Comparison of ENCODE assay signal across 11 cellular contexts in the genomic region with DNA sequence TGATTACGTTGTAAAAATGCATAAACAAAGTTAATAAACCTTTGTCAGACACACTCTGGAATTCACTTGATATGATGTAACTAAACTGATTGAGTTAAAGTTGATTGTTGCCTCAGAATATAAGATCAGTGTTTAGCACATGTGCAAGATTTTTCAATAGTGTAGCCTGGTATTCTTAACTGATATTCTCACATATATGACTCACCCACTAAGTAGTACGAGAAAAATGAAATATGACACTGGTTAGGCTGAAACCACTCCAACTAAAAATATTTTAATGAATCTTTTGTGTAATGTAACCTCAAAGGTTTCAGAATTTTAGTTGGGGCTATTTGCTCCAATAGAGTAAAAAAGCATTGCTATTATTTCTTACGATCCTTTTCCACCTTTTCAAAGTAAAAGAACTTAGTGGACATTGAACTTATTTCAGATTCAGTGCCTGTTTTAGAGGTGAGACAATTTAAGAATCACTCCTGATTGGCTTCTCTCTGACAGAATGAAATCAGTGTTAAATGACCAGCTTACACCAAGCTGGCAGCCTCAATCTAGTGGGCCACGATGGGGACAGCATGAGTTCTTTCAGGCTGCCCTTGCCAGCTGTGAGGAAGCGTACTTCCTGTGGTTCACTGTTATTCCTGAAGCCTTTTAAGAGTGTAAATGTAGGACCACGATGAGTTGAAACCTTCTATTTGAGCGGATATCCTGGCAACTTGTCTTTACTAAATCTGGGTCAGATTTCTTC.
DNase-seq lines count a peak whose midpoint lies in the region; ATAC-seq and TF ChIP-seq lines count a peak whose summit lies in the region.
"Had no signal": no experiment of that assay in that cellular context is flagged by ENCODE, and none has a peak within 500 bp of the region (broad histone marks: within the 10 kb centered on the region; RNA-seq: fewer than 3 reads in every experiment).

No MANE protein-coding gene starts in this region.

- H3K4me3 ChIP-seq in SJCRH30, result peak overlapping the region; percentile 37
- H3K4me3 ChIP-seq in fibroblast of pulmonary artery (replicated peaks; ENCODE audit: low read depth, low read length), result peak overlapping the region; percentile 1
- no peak overlapping the region for H3K4me3 ChIP-seq in dorsolateral prefrontal cortex

- no peak for TF ChIP-seq CTCF in fibroblast of pulmonary artery (IDR thresholded peaks at IDR 0.05; ENCODE audit: low read length, missing control alignments)
- no peak for TF ChIP-seq CTCF in dorsolateral prefrontal cortex (IDR thresholded peaks at IDR 0.05 in 54 of 56, conservative IDR thresholded peaks at IDR 0.05 in 2 of 56; ENCODE audit: low read depth in 1 of 56, partially characterized antibody in 56 of 56)

- ATAC-seq in HG02973 (IDR thresholded peaks at IDR 0.05; ENCODE audit: unreplicated experiment), result no peak
- ATAC-seq: natural killer cell treated with Interleukin-12 subunit alpha and Interleukin-12 subunit beta and Interleukin-15 and Interleukin-18, amount 100 ng/mL, for 72 hours had no signal

- DNase-seq in NOMO-1 treated with DMSO at 0.1 percent for 48 hours (lab: John Stamatoyannopoulos, UW; ENCODE audit: unreplicated experiment), result peak; percentile 48
- no peak for DNase-seq in NOMO-1 treated with dmso at 0.1 percent for 144 hours (lab: John Stamatoyannopoulos, UW; ENCODE audit: unreplicated experiment)
- peak; percentile 56 to 76 for DNase-seq in SJCRH30
- DNase-seq in fibroblast of pulmonary artery (ENCODE audit: low read depth), result peak; percentile 71
- DNase-seq in stromal cell of bone marrow (ENCODE audit: low read depth), result peak; percentile 45
- DNase-seq in activated CD4-positive, CD25-positive, alpha-beta regulatory T cell treated with anti-CD3 and anti-CD28 coated beads, Interleukin-2, amount 50 U/mL, for 72 hours, result no peak
- DNase-seq in dorsolateral prefrontal cortex, result no peak
- DNase-seq: BE2C; stimulated activated CD4-positive, alpha-beta T cell treated with anti-CD3 and anti-CD28 coated beads, Interleukin-2, amount 100 ng/mL, for 24 hours had no signal

- peak overlapping the region; percentile 88 for H3K27ac ChIP-seq in SJCRH30
- H3K27ac ChIP-seq in dorsolateral prefrontal cortex, result no peak overlapping the region

- H3K9me3 ChIP-seq in SJCRH30 (replicated peaks), result no peaks in the 10 kb centered on the region; the same call in 1 of the 2 replicates
- H3K9me3 ChIP-seq: BE2C had no signal

- H3K27me3 ChIP-seq in SJCRH30 (no peaks in the 10 kb centered on the region), dorsolateral prefrontal cortex (no peaks in the 10 kb centered on the region)
- H3K27me3 ChIP-seq: BE2C had no signal

- H3K36me3 ChIP-seq in SJCRH30, result no peaks in the 10 kb centered on the region
- H3K36me3 ChIP-seq: BE2C had no signal

- peaks cover 15% of the 10 kb centered on the region for H3K4me1 ChIP-seq in SJCRH30
- H3K4me1 ChIP-seq: BE2C had no signal

- intact Hi-C loops in dorsolateral prefrontal cortex (cut with DNase I), result no loop called here

Comparison
In these comparisons a context has a peak if more than half of its experiments do, and no peak if none do; other contexts are left out.
1. DNase-seq: peak in NOMO-1 treated with DMSO at 0.1 percent for 48 hours (single experiment), SJCRH30 (2 of 2), fibroblast of pulmonary artery (single experiment) and stromal cell of bone marrow (single experiment); none in NOMO-1 treated with dmso at 0.1 percent for 144 hours (single experiment), activated CD4-positive, CD25-positive, alpha-beta regulatory T cell treated with anti-CD3 and anti-CD28 coated beads, Interleukin-2, amount 50 U/mL, for 72 hours (single experiment) and dorsolateral prefrontal cortex (0 of 10).
2. H3K4me3 ChIP-seq: peak in SJCRH30 (single experiment) and fibroblast of pulmonary artery (single experiment); none in dorsolateral prefrontal cortex (0 of 59).